ENCODE assay signal across 10 cellular contexts in the genomic region with DNA sequence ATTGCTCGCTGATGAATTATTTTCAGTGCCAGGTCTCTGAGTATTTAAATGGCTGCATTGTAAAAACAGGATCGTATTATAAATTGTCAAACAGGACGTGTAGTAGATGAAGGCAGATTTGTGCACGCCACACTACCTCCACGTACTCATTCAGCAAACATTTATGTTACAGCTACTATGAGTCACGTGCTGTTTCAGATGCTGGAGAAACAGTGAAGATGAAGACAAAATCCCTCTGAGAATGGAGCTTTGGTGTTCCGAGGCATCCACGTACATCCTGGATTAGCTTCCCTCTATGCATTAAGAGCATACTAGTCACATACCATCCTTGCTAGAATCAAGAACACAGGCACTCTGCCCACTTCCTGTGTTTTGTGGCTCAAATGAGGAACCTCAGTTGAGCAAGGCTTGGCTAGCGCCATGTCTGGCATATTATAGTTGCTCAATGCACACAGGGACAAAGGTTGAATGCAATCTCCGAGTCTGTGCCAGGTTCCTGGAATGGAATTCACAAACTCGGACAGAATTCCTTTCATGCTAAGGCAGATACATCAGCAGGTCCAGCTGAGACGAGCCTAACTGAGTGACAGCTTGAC.
DNase-seq lines count a peak whose midpoint lies in the region; ATAC-seq and TF ChIP-seq lines count a peak whose summit lies in the region.
"Had no signal": no experiment of that assay in that cellular context is flagged by ENCODE, and none has a peak within 500 bp of the region (broad histone marks: within the 10 kb centered on the region; RNA-seq: fewer than 3 reads in every experiment).

No MANE protein-coding gene starts in this region.

- no peak overlapping the region for H2BK12ac ChIP-seq in trophoblast cell (ENCODE audit: low read length)

- no peak for TF ChIP-seq CTCF in RWPE1 (conservative IDR thresholded peaks at IDR 0.05; ENCODE audit: low read depth)
- no peak for TF ChIP-seq CTCF in Caco-2 (IDR thresholded peaks at IDR 0.05; ENCODE audit: insufficient read depth in 1 of 2, low read depth in 1 of 2, low read length in 1 of 2, severe bottlenecking in 1 of 2, unreplicated experiment in 1 of 2)

- no peak overlapping the region for H3K9ac ChIP-seq in trophoblast cell (ENCODE audit: low read length)
- H3K9ac ChIP-seq: KMS-11 had no signal

- POLR2A ChIA-PET in RWPE1 (lab: Yijun Ruan, JAX; ENCODE audit: low non-redundant PET) = no interaction called here
- POLR2A ChIA-PET in Caco-2 (lab: Charles Lee) = no interaction called here

- no peak overlapping the region for H3K4me2 ChIP-seq in trophoblast cell (ENCODE audit: low read length)
- H3K4me2 ChIP-seq: KMS-11 had no signal

- H4K91ac ChIP-seq in trophoblast cell (ENCODE audit: low read depth, low read length) = no peak overlapping the region

- CTCF ChIA-PET in RWPE1 (lab: Yijun Ruan, JAX) (no interaction called here), Caco-2 (lab: Charles Lee) (no interaction called here)

- no peak for ATAC-seq in HG03565 (IDR thresholded peaks at IDR 0.05; ENCODE audit: unreplicated experiment)

- H3K27ac ChIP-seq in RWPE1 = no peak overlapping the region
- no peak overlapping the region for H3K27ac ChIP-seq in trophoblast cell (ENCODE audit: low read depth, low read length)
- H3K27ac ChIP-seq: KMS-11 had no signal

- DNase-seq in GDM1 (lab: John Stamatoyannopoulos, UW) (peak; percentile 53), RWPE1 (ENCODE audit: low spot score) (peak; percentile 5), fibroblast of the conjunctiva (ENCODE audit: low read depth) (peak; percentile 79), trophoblast cell (peak; percentile 94 to 98), NCI-H1105 treated with DMSO at 0.1 percent for 48 hours (lab: John Stamatoyannopoulos, UW) (no peak), Caco-2 (no peak), HAP-1 (ENCODE audit: low spot score in 2 of 2) (no peak)
- DNase-seq: H7 had no signal

- H3K79me2 ChIP-seq in trophoblast cell (ENCODE audit: control insufficient read depth, insufficient read depth, low read length, poor library complexity) = no peaks in the 10 kb centered on the region

- no peak overlapping the region for H3K18ac ChIP-seq in trophoblast cell (ENCODE audit: low read length)

- H3K23ac ChIP-seq in trophoblast cell (ENCODE audit: low read length) = no peak overlapping the region

- BruUV-seq in Caco-2 (replicated peaks; lab: Mats Ljungman, UMichigan) = no TSS peak

- in situ Hi-C loops in HAP-1 (cut with MboI; ENCODE audit: low sequenced_read_pairs) = no loop called here

- H2AFZ ChIP-seq in trophoblast cell (ENCODE audit: insufficient read depth, low read length, poor library complexity) = no peak overlapping the region

- intact Hi-C loops in Caco-2 (cut with micrococcal nuclease; ENCODE audit: unreplicated experiment) = no loop called here

- no peaks in the 10 kb centered on the region for H3K27me3 Mint-ChIP-seq in Caco-2 (ENCODE audit: insufficient read depth, unreplicated experiment)

- H3K14ac ChIP-seq in trophoblast cell (ENCODE audit: low read length) = no peak overlapping the region

- H3K4me1 ChIP-seq in trophoblast cell (ENCODE audit: control insufficient read depth in 1 of 2, insufficient read depth in 2 of 2, low read length in 2 of 2) (peaks cover 8 to 10% of the 10 kb centered on the region in 2 experiments), Caco-2 (no peaks in the 10 kb centered on the region; the same call in 1 of the 2 replicates), HAP-1 (no peaks in the 10 kb centered on the region)

- no peaks in the 10 kb centered on the region for H3K4me1 Mint-ChIP-seq in Caco-2 (ENCODE audit: low read depth, unreplicated experiment)

- peaks cover 0 to 3% of the 10 kb centered on the region in 2 experiments for H3K36me3 ChIP-seq in trophoblast cell (ENCODE audit: control insufficient read depth in 1 of 2, insufficient read depth in 2 of 2, low read length in 2 of 2)
- H3K36me3 ChIP-seq in Caco-2 (ENCODE audit: control insufficient read depth, insufficient read depth, low read length) = no peaks in the 10 kb centered on the region
- no peaks in the 10 kb centered on the region for H3K36me3 ChIP-seq in HAP-1 (replicated peaks)

- H3K9me3 Mint-ChIP-seq in Caco-2 (ENCODE audit: unreplicated experiment) = no peaks in the 10 kb centered on the region

- no peak overlapping the region for H2BK120ac ChIP-seq in trophoblast cell (ENCODE audit: insufficient read depth, low read length, poor library complexity)

- no peak overlapping the region for H2BK5ac ChIP-seq in trophoblast cell (ENCODE audit: low read depth, low read length, poor library complexity)

- H4K8ac ChIP-seq in trophoblast cell (ENCODE audit: low read depth, low read length) = no peak overlapping the region

- H3K79me1 ChIP-seq in trophoblast cell (ENCODE audit: low read length) = no peaks in the 10 kb centered on the region

- H2AK5ac ChIP-seq in trophoblast cell (ENCODE audit: low read length) = no peak overlapping the region

- no peak overlapping the region for H3K4me3 Mint-ChIP-seq in Caco-2 (ENCODE audit: unreplicated experiment)

- no peak overlapping the region for H3K27ac Mint-ChIP-seq in Caco-2 (ENCODE audit: unreplicated experiment)

- no peaks in the 10 kb centered on the region for H3K36me3 Mint-ChIP-seq in Caco-2 (ENCODE audit: insufficient read depth, unreplicated experiment)

- H3K4ac ChIP-seq in trophoblast cell (ENCODE audit: low read depth, low read length) = no peak overlapping the region

- H4K12ac ChIP-seq in trophoblast cell (ENCODE audit: low read depth, low read length) = no peak overlapping the region

- WGBS in trophoblast cell (ENCODE audit: extremely low coverage, insufficient coverage, insufficient read length) = no CpG with 5 or more reads among the region's 12 CpGs

- H3K27me3 ChIP-seq in trophoblast cell (ENCODE audit: insufficient read depth, low read length) (no peaks in the 10 kb centered on the region), Caco-2 (replicated peaks; ENCODE audit: control insufficient read depth, insufficient read depth, low read length) (no peaks in the 10 kb centered on the region; the same call in 1 of the 2 replicates), HAP-1 (ENCODE audit: low read depth) (no peaks in the 10 kb centered on the region)

- H3K9me3 ChIP-seq in trophoblast cell (ENCODE audit: insufficient read depth, low read depth, low read length) = no peaks in the 10 kb centered on the region
- H3K9me3 ChIP-seq in Caco-2 = no peaks in the 10 kb centered on the region
- no peaks in the 10 kb centered on the region for H3K9me3 ChIP-seq in HAP-1

- H3K4me3 ChIP-seq in trophoblast cell (ENCODE audit: low read depth, low read length) = no peak overlapping the region
- no peak overlapping the region for H3K4me3 ChIP-seq in Caco-2 (ENCODE audit: low read depth, low read length)
- H3K4me3 ChIP-seq in HAP-1 = no peak overlapping the region

Comparison
In these comparisons a context has a peak if more than half of its experiments do, and no peak if none do; other contexts are left out.
1. DNase-seq: peak in GDM1 (single experiment), RWPE1 (single experiment), fibroblast of the conjunctiva (single experiment) and trophoblast cell (2 of 2); none in NCI-H1105 treated with DMSO at 0.1 percent for 48 hours (single experiment), Caco-2 (0 of 2) and HAP-1 (0 of 2).